In genomic region chr2:28566441-28567075, GRCh38 we compare ENCODE assay signal across 1 cellular context.
A peak's percentile ranks its signal among the peaks of the same experiment; 100 is the strongest.
TF ChIP-seq lines count a peak whose summit lies in the region.

No MANE protein-coding gene starts in this region.

TF ChIP-seq in K562, 482 proteins besides CTCF, POLR2A, EP300 and RAD21 (continued from another document):
- TF ChIP-seq NKRF (IDR thresholded peaks at IDR 0.05; ENCODE audit: borderline replicate concordance) (no peak), PHF21A (IDR thresholded peaks at IDR 0.05; ENCODE audit: borderline replicate concordance, low read depth) (no peak), ZNF217 (CRISPR knock-in tag; IDR thresholded peaks at IDR 0.05) (no peak), CCNT2 (IDR thresholded peaks at IDR 0.05; ENCODE audit: borderline replicate concordance, extremely low read depth, insufficient read length, low read depth, low read length) (no peak), RBM39 (optimal IDR thresholded peaks at IDR 0.05; ENCODE audit: low read depth, low read length) (no peak), TCF3 (CRISPR knock-in tag; IDR thresholded peaks at IDR 0.05) (no peak), SRSF9 (IDR thresholded peaks at IDR 0.05; ENCODE audit: borderline replicate concordance, low read depth, low read length) (no peak), PTRF (tag; IDR thresholded peaks at IDR 0.05) (no peak), HDAC1 (IDR thresholded peaks at IDR 0.05) (no peak), COPS2 (conservative IDR thresholded peaks at IDR 0.05) (no peak), UBTF (IDR thresholded peaks at IDR 0.05; ENCODE audit: borderline replicate concordance in 1 of 2, low read depth in 2 of 2, low read length in 2 of 2) (no peak), GTF2B (IDR thresholded peaks at IDR 0.05; ENCODE audit: extremely low read depth, insufficient read length) (no peak), GATAD2B (IDR thresholded peaks at IDR 0.05; ENCODE audit: borderline replicate concordance) (peak; percentile 66; the same call in 1 of the 2 replicates), EZH2 (IDR thresholded peaks at IDR 0.05; ENCODE audit: borderline replicate concordance, low read depth, low read length) (no peak), POLR2H (tag; IDR thresholded peaks at IDR 0.05; ENCODE audit: low read depth) (no peak), MAZ (CRISPR knock-in tag; conservative IDR thresholded peaks at IDR 0.05 in 1 of 2, IDR thresholded peaks at IDR 0.05 in 1 of 2) (peak in 1 of 2 experiments; percentile 64; a peak in 1 of 4 replicates), ZNF707 (CRISPR knock-in tag; conservative IDR thresholded peaks at IDR 0.05) (no peak), MAFK (IDR thresholded peaks at IDR 0.05; ENCODE audit: low read length) (no peak), TAF7 (tag; IDR thresholded peaks at IDR 0.05) (no peak), POLR2AphosphoS5 (IDR thresholded peaks at IDR 0.05; ENCODE audit: control insufficient read depth, insufficient read depth, low read depth, low read length) (no peak), ZNF696 (CRISPR knock-in tag; conservative IDR thresholded peaks at IDR 0.05) (no peak), ATF3 (IDR thresholded peaks at IDR 0.05) (no peak), ATF3 (CRISPR knock-in tag; conservative IDR thresholded peaks at IDR 0.05) (no peak), TFAM (CRISPR knock-in tag; conservative IDR thresholded peaks at IDR 0.05) (no peak), HMGXB4 (CRISPR knock-in tag; IDR thresholded peaks at IDR 0.05) (no peak), ZNF75A (CRISPR knock-in tag; IDR thresholded peaks at IDR 0.05) (no peak), BCLAF1 (IDR thresholded peaks at IDR 0.05; ENCODE audit: borderline replicate concordance in 1 of 2, control insufficient read depth in 1 of 2, low read depth in 2 of 2, low read length in 1 of 2) (no peak), NBN (IDR thresholded peaks at IDR 0.05; ENCODE audit: low read depth) (no peak), ZNF764 (CRISPR knock-in tag; IDR thresholded peaks at IDR 0.05; ENCODE audit: low read depth) (no peak), CREB3 (tag; conservative IDR thresholded peaks at IDR 0.05; ENCODE audit: low read depth) (no peak), FOXA1 (IDR thresholded peaks at IDR 0.05; ENCODE audit: borderline replicate concordance) (no peak), SMAD3 (CRISPR knock-in tag; conservative IDR thresholded peaks at IDR 0.05) (no peak), HNRNPK (IDR thresholded peaks at IDR 0.05; ENCODE audit: low read depth, low read length, poor library complexity, severe bottlenecking) (no peak), BMI1 (IDR thresholded peaks at IDR 0.05; ENCODE audit: low read length) (no peak), U2AF2 (optimal IDR thresholded peaks at IDR 0.05; ENCODE audit: low read depth, low read length) (no peak), SETDB1 (IDR thresholded peaks at IDR 0.05; ENCODE audit: low read length) (no peak), THRA (IDR thresholded peaks at IDR 0.05) (no peak), NCOA4 (IDR thresholded peaks at IDR 0.05; ENCODE audit: partially characterized antibody) (no peak), ZNF311 (CRISPR knock-in tag; IDR thresholded peaks at IDR 0.05) (no peak), ZNF57 (CRISPR knock-in tag; IDR thresholded peaks at IDR 0.05) (no peak)
- TF ChIP-seq, protein P1, sequence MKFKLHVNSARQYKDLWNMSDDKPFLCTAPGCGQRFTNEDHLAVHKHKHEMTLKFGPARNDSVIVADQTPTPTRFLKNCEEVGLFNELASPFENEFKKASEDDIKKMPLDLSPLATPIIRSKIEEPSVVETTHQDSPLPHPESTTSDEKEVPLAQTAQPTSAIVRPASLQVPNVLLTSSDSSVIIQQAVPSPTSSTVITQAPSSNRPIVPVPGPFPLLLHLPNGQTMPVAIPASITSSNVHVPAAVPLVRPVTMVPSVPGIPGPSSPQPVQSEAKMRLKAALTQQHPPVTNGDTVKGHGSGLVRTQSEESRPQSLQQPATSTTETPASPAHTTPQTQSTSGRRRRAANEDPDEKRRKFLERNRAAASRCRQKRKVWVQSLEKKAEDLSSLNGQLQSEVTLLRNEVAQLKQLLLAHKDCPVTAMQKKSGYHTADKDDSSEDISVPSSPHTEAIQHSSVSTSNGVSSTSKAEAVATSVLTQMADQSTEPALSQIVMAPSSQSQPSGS (CRISPR knock-in tag; IDR thresholded peaks at IDR 0.05), result no peak
- TF ChIP-seq, protein P2, sequence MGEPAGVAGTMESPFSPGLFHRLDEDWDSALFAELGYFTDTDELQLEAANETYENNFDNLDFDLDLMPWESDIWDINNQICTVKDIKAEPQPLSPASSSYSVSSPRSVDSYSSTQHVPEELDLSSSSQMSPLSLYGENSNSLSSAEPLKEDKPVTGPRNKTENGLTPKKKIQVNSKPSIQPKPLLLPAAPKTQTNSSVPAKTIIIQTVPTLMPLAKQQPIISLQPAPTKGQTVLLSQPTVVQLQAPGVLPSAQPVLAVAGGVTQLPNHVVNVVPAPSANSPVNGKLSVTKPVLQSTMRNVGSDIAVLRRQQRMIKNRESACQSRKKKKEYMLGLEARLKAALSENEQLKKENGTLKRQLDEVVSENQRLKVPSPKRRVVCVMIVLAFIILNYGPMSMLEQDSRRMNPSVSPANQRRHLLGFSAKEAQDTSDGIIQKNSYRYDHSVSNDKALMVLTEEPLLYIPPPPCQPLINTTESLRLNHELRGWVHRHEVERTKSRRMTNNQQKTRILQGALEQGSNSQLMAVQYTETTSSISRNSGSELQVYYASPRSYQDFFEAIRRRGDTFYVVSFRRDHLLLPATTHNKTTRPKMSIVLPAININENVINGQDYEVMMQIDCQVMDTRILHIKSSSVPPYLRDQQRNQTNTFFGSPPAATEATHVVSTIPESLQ (CRISPR knock-in tag; IDR thresholded peaks at IDR 0.05), result no peak
- TF ChIP-seq, protein P3, sequence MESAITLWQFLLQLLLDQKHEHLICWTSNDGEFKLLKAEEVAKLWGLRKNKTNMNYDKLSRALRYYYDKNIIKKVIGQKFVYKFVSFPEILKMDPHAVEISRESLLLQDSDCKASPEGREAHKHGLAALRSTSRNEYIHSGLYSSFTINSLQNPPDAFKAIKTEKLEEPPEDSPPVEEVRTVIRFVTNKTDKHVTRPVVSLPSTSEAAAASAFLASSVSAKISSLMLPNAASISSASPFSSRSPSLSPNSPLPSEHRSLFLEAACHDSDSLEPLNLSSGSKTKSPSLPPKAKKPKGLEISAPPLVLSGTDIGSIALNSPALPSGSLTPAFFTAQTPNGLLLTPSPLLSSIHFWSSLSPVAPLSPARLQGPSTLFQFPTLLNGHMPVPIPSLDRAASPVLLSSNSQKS (CRISPR knock-in tag; IDR thresholded peaks at IDR 0.05), result no peak
- TF ChIP-seq, protein P4, sequence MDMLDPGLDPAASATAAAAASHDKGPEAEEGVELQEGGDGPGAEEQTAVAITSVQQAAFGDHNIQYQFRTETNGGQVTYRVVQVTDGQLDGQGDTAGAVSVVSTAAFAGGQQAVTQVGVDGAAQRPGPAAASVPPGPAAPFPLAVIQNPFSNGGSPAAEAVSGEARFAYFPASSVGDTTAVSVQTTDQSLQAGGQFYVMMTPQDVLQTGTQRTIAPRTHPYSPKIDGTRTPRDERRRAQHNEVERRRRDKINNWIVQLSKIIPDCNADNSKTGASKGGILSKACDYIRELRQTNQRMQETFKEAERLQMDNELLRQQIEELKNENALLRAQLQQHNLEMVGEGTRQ (CRISPR knock-in tag; IDR thresholded peaks at IDR 0.05), result no peak
